ENCODE assay signal across 11 cellular contexts in genomic region chr11:9774591-9775392, GRCh38.
DNase-seq lines count a peak whose midpoint lies in the region; ATAC-seq, FAIRE-seq and TF ChIP-seq lines count a peak whose summit lies in the region.
"Had no signal": no experiment of that assay in that cellular context is flagged by ENCODE, and none has a peak within 500 bp of the region (broad histone marks: within the 10 kb centered on the region; RNA-seq: fewer than 3 reads in every experiment).

No MANE protein-coding gene starts in this region.

- peak; percentile 75 for FAIRE-seq in H54 (lab: Jason Lieb, UNC)

- in situ Hi-C loops in astrocyte of the cerebellum (cut with HindIII; ENCODE audit: low sequenced_read_pairs), result no loop called here

- 51 to 57% (median 53%) methylated on average over 6 of the region's 6 CpGs for WGBS in heart left ventricle, 4 donors

- TF ChIP-seq POLR2A in H54 (IDR thresholded peaks at IDR 0.05; ENCODE audit: low read depth, low read length) (no peak), heart left ventricle (IDR thresholded peaks at IDR 0.05) (no peak)

- H3K9me3 ChIP-seq in heart left ventricle, result no peaks in the 10 kb centered on the region
- no peaks in the 10 kb centered on the region for H3K9me3 ChIP-seq in skeletal muscle satellite cell (replicated peaks; ENCODE audit: low read length)
- no peaks in the 10 kb centered on the region for H3K9me3 ChIP-seq in MM.1S (replicated peaks; ENCODE audit: insufficient read depth, low read length)

- no peaks in the 10 kb centered on the region for H4K20me1 ChIP-seq in MM.1S (ENCODE audit: insufficient read depth, low read length)

- no peak overlapping the region for H3K4me3 ChIP-seq in astrocyte of the cerebellum (ENCODE audit: low read depth, low read length)
- no peak overlapping the region for H3K4me3 ChIP-seq in heart left ventricle
- no peak overlapping the region for H3K4me3 ChIP-seq in skeletal muscle satellite cell (ENCODE audit: low read length)
- no peak overlapping the region for H3K4me3 ChIP-seq in MM.1S (ENCODE audit: low read length)
- H3K4me3 ChIP-seq: lung had no signal

- H3K9ac ChIP-seq in skeletal muscle satellite cell (ENCODE audit: low read depth, low read length) (peak overlapping the region; percentile 37), MM.1S (ENCODE audit: low read length) (no peak overlapping the region)

- H3K27ac ChIP-seq in heart left ventricle, result peak overlapping the region in 7 of 12 donors; percentile 1 to 64 (median 33)
- H3K27ac ChIP-seq in MM.1S (ENCODE audit: low read length), result no peak overlapping the region

- H3K36me3 ChIP-seq in heart left ventricle (peaks cover 0 to 20% (median 10%) of the 10 kb centered on the region in 9 donors), skeletal muscle satellite cell (ENCODE audit: insufficient read depth, low read length) (peaks cover 10% of the 10 kb centered on the region), MM.1S (replicated peaks; ENCODE audit: insufficient read depth, low read length) (no peaks in the 10 kb centered on the region)

- ATAC-seq in heart left ventricle (peak in 3 of 4 donors; percentile 56 to 66 (median 66)), omental fat pad (ENCODE audit: low FRiP score) (no peak)

- no peaks in the 10 kb centered on the region for H3K27me3 ChIP-seq in heart left ventricle
- H3K27me3 ChIP-seq in skeletal muscle satellite cell (ENCODE audit: control insufficient read depth, insufficient read depth, low read length), result no peaks in the 10 kb centered on the region
- H3K27me3 ChIP-seq in MM.1S (replicated peaks; ENCODE audit: insufficient read depth, low read length), result no peaks in the 10 kb centered on the region

- no peaks in the 10 kb centered on the region for H3K79me2 ChIP-seq in MM.1S (ENCODE audit: low read length)

- no peak overlapping the region for H2AFZ ChIP-seq in MM.1S (ENCODE audit: low read length)

- intact Hi-C loops in heart left ventricle (cut with DNase I), result no loop called here

- H3K4me1 ChIP-seq in heart left ventricle (peaks cover 0 to 35% (median 12%) of the 10 kb centered on the region in 12 donors), skeletal muscle satellite cell (ENCODE audit: control insufficient read depth, insufficient read depth, low read length) (peaks cover 27% of the 10 kb centered on the region), MM.1S (ENCODE audit: low read length) (no peaks in the 10 kb centered on the region)

- no peaks in the 10 kb centered on the region for H3F3A ChIP-seq in MM.1S (ENCODE audit: insufficient read depth, low read length)

- TF ChIP-seq CTCF in astrocyte of the cerebellum (IDR thresholded peaks at IDR 0.05; ENCODE audit: low read depth, low read length, missing control alignments) (no peak), heart left ventricle (IDR thresholded peaks at IDR 0.05) (no peak), omental fat pad (IDR thresholded peaks at IDR 0.05) (no peak), MM.1S (IDR thresholded peaks at IDR 0.05; ENCODE audit: low read length) (no peak)

- H3K4me2 ChIP-seq in skeletal muscle satellite cell (ENCODE audit: low read length) (peak overlapping the region; percentile 57), MM.1S (ENCODE audit: low read depth, low read length) (no peak overlapping the region)

- no peaks in the 10 kb centered on the region for H3K9me2 ChIP-seq in MM.1S (replicated peaks; ENCODE audit: insufficient read depth, low read length)

- DNase-seq in H54 (ENCODE audit: insufficient read length, low spot score) (no peak), astrocyte of the cerebellum (ENCODE audit: low read depth) (peak; percentile 71), heart left ventricle (no peak), NCI-H82 treated with DMSO at 0.1 percent for 48 hours (lab: John Stamatoyannopoulos, UW; ENCODE audit: unreplicated experiment) (no peak), HK-2 (ENCODE audit: unreplicated experiment) (no peak), omental fat pad (ENCODE audit: low spot score) (no peak), MM.1S (no peak)
- DNase-seq: activated gamma-delta T cell treated with Interleukin-2 at 50 U/mL for 16 hours, NCI-H1694 treated with DMSO at 0.1 percent for 48 hours had no signal
